In the genomic region with DNA sequence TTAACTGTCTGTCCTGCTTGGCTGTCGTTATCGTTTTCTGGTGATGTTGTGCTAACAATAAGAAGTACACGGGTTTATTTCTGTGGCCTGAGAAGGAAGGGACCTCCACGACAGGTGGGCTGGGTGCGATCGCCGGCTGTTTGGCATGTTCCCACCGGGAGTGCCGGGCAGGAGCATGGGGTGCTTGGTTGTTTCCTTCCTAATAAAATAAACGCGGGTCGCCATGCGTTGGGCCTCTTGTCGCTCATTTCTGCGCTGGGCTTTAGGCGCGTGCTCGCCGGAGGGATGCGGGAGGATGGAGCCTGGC, we compare ENCODE assay signal across 1 cellular context.
TF ChIP-seq lines count a peak whose summit lies in the region.

No MANE protein-coding gene starts in this region.

TF ChIP-seq in liver, 16 proteins besides CTCF, POLR2A, EP300 and RAD21 (continued from another document):
- TF ChIP-seq FOXA1 (IDR thresholded peaks at IDR 0.05) = no peak
- no peak for TF ChIP-seq FOXA2 (IDR thresholded peaks at IDR 0.05)
- no peak for TF ChIP-seq NR2F2 (IDR thresholded peaks at IDR 0.05)
- no peak for TF ChIP-seq EGR1 (IDR thresholded peaks at IDR 0.05; ENCODE audit: low read depth in 2 of 2)
- TF ChIP-seq HNF4A (conservative IDR thresholded peaks at IDR 0.05) = no peak
- TF ChIP-seq YY1 (IDR thresholded peaks at IDR 0.05) = no peak
- no peak for TF ChIP-seq HNF4G (IDR thresholded peaks at IDR 0.05)
- no peak for TF ChIP-seq RXRA (IDR thresholded peaks at IDR 0.05)
